In the genomic region with DNA sequence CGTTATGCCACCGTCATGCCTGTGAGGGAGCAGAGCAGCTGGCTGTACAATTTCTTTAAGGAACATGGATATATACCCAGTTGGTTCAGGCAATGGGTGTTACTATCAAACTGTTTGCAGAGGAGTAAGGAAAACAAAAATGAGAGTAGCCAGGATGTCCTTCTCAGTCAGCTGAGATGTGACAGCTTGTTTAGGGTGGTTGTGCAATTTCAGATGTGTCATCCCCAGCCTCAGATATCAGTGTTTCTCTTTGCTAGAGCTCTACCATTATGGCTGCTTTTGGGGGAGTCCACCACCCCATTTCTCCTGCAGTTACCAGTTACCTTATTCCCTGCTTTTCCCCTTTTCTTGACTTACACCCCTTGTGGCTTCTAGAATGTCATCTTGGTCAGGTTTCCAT, we compare ENCODE assay signal across 13 cellular contexts.
"Had no signal": no experiment of that assay in that cellular context is flagged by ENCODE, and none has a peak within 500 bp of the region (broad histone marks: within the 10 kb centered on the region; RNA-seq: fewer than 3 reads in every experiment).

No MANE protein-coding gene starts in this region.

- FAIRE-seq: endothelial cell of umbilical vein, islet of Langerhans had no signal

- ATAC-seq: activated CD8-positive, alpha-beta T cell treated with anti-CD3 and anti-CD28 coated beads for 36 hours; activated T-cell treated with anti-CD3 and anti-CD28 coated beads, Interleukin-2, amount 50 U/mL, for 72 hours; mucosa of descending colon; naive thymus-derived CD4-positive, alpha-beta T cell; stimulated activated effector memory CD8-positive, alpha-beta T cell treated with anti-CD3 and anti-CD28 coated beads, Interleukin-12 subunit alpha, Interleukin-12 subunit beta, amount 100 ng/mL, for 72 hours; T-cell had no signal

- H3K4me3 ChIP-seq: mucosa of descending colon had no signal

- H3K9me3 ChIP-seq: mucosa of descending colon had no signal

- H3K27ac ChIP-seq: brain microvascular endothelial cell had no signal

- H3K36me3 ChIP-seq: brain microvascular endothelial cell had no signal

- DNase-seq: activated CD4-positive, alpha-beta T cell treated with anti-CD3 and anti-CD28 coated beads for 48 hours; activated CD8-positive, alpha-beta T cell treated with anti-CD3 and anti-CD28 coated beads for 36 hours; activated gamma-delta T cell treated with Interleukin-2 at 50 U/mL for 16 hours; activated T-cell treated with anti-CD3 and anti-CD28 coated beads, Interleukin-2, amount 50 U/mL, for 72 hours; brain microvascular endothelial cell; effector CD8-positive, alpha-beta T cell; mucosa of descending colon; naive thymus-derived CD4-positive, alpha-beta T cell; T-cell; T1000 had no signal

- H3K27me3 ChIP-seq: brain microvascular endothelial cell had no signal
